Comparison of ENCODE assay signal across 16 cellular contexts in the genomic region with DNA sequence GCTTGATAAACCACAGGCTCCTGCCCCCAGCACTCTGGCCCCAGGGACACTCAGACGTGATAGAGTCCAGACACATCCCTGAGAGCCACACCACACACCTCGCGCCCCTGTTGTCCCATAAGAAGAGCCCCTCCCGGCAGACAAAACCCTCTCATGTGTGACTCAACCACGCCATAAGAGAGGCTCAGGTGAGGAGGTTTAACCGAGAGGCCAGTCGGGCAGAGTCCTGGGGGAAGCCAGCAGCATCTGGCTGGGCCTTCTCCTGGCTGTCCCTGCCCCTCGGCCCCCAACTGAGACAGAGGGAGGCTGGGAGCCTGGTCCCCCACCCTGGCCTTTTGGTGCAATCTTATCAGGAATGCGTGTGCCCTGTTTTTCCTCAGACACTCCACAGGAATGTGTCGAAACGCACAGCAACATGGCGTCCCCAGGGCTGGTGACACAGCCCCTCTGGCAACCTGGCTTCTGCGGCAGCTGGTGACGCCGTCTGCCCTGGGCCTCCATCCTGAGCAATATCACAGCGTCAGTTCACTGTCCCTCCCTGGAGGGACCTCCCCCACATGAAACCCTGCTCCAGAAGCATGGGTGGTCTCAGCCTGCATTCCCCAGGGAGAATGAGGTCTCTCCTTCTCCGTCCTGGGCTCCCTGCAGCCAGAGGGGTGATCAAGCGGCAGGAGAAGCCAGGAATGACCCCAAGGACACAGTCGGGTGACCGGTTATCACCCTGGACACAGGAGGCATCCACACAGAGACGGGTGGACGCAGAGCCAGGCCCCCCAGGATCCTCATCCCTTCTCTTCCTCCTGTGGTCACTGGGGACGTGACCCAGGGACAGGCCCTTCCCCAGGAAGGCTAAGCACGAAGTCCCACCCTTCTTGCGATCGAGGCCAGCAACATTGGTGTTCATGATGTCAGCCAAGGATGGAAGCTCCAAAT.
DNase-seq lines count a peak whose midpoint lies in the region; ATAC-seq and TF ChIP-seq lines count a peak whose summit lies in the region.
"Had no signal": no experiment of that assay in that cellular context is flagged by ENCODE, and none has a peak within 500 bp of the region (broad histone marks: within the 10 kb centered on the region; RNA-seq: fewer than 3 reads in every experiment).

No MANE protein-coding gene starts in this region.

- H3K27me3 ChIP-seq in heart right ventricle: no peaks in the 10 kb centered on the region
- no peaks in the 10 kb centered on the region for H3K27me3 ChIP-seq in mesendoderm (ENCODE audit: insufficient read depth, low read length, poor library complexity)
- H3K27me3 ChIP-seq in sigmoid colon: no peaks in the 10 kb centered on the region
- no peaks in the 10 kb centered on the region for H3K27me3 ChIP-seq in tibial nerve
- H3K27me3 ChIP-seq: BLaER1 had no signal

- H3K4me2 ChIP-seq in mesendoderm (ENCODE audit: low read length): no peak overlapping the region
- H3K4me2 ChIP-seq: BLaER1, GM23338 had no signal

- no peak overlapping the region for H3K23ac ChIP-seq in mesendoderm (ENCODE audit: low read length)

- no peak overlapping the region for H3K27ac Mint-ChIP-seq in activated CD4-positive, alpha-beta T cell treated with anti-CD3 and anti-CD28 coated beads, Interleukin-2, amount 10 ng/mL, durations not matched to agents 7 days and 5 days
- H3K27ac Mint-ChIP-seq: GM23338 had no signal

- TF ChIP-seq CTCF in heart right ventricle (IDR thresholded peaks at IDR 0.05): no peak
- no peak for TF ChIP-seq CTCF in sigmoid colon (IDR thresholded peaks at IDR 0.05)
- no peak for TF ChIP-seq CTCF in tibial nerve (IDR thresholded peaks at IDR 0.05)

- no peak overlapping the region for H4K8ac ChIP-seq in mesendoderm (ENCODE audit: low read depth, low read length)

- H3K4ac ChIP-seq in mesendoderm (ENCODE audit: low read depth, low read length): no peak overlapping the region

- no peaks in the 10 kb centered on the region for H3K36me3 Mint-ChIP-seq in activated CD4-positive, alpha-beta T cell treated with anti-CD3 and anti-CD28 coated beads, Interleukin-2, amount 10 ng/mL, durations not matched to agents 7 days and 5 days (ENCODE audit: low read depth)

- H3K4me3 ChIP-seq in heart right ventricle (no peak overlapping the region), mesendoderm (ENCODE audit: low read length) (no peak overlapping the region), sigmoid colon (no peak overlapping the region), tibial nerve (no peak overlapping the region)
- H3K4me3 ChIP-seq: BLaER1, GM23338 had no signal

- H2BK5ac ChIP-seq in mesendoderm (ENCODE audit: low read length): peak overlapping the region; percentile 15

- no peak overlapping the region for H2BK15ac ChIP-seq in mesendoderm (replicated peaks; ENCODE audit: low read depth)

- H3K9me3 ChIP-seq in heart right ventricle (no peaks in the 10 kb centered on the region), sigmoid colon (no peaks in the 10 kb centered on the region), tibial nerve (no peaks in the 10 kb centered on the region)

- H3K4me1 Mint-ChIP-seq in activated CD4-positive, alpha-beta T cell treated with anti-CD3 and anti-CD28 coated beads, Interleukin-2, amount 10 ng/mL, durations not matched to agents 7 days and 5 days: no peaks in the 10 kb centered on the region

- H2BK120ac ChIP-seq in mesendoderm (ENCODE audit: low read depth, low read length): no peak overlapping the region

- H3K56ac ChIP-seq in mesendoderm (ENCODE audit: low read length): peak overlapping the region; percentile 68

- H3K79me2 ChIP-seq in mesendoderm (ENCODE audit: control insufficient read depth, insufficient read depth, low read length): no peaks in the 10 kb centered on the region

- no peak overlapping the region for H4K5ac ChIP-seq in mesendoderm (ENCODE audit: low read length)

- POLR2A ChIA-PET in activated CD4-positive, alpha-beta T cell treated with anti-CD3 and anti-CD28 coated beads, Interleukin-2, amount 10 ng/mL, durations not matched to agents 7 days and 5 days (lab: Charles Lee): no interaction called here

- no peak overlapping the region for H3K4me3 Mint-ChIP-seq in activated CD4-positive, alpha-beta T cell treated with anti-CD3 and anti-CD28 coated beads, Interleukin-2, amount 10 ng/mL, durations not matched to agents 7 days and 5 days
- H3K4me3 Mint-ChIP-seq: GM23338 had no signal

- H3K9ac ChIP-seq in mesendoderm (ENCODE audit: low read length): no peak overlapping the region
- H3K9ac ChIP-seq: BLaER1 had no signal

- H3K4me1 ChIP-seq in heart right ventricle (peaks cover 0 to 27% (median 5%) of the 10 kb centered on the region in 9 donors), mesendoderm (ENCODE audit: control insufficient read depth, low read depth, low read length) (no peaks in the 10 kb centered on the region), sigmoid colon (no peaks in the 10 kb centered on the region), tibial nerve (peaks cover 0 to 7% (median 0%) of the 10 kb centered on the region in 4 donors)

- H3K79me1 ChIP-seq in mesendoderm (ENCODE audit: low read length): no peaks in the 10 kb centered on the region

- DNase-seq in SK-N-DZ (ENCODE audit: low spot score): peak; percentile 48
- peak; percentile 30 to 41 for DNase-seq in heart right ventricle
- peak; percentile 83 for DNase-seq in mesendoderm
- DNase-seq in sigmoid colon: peak; percentile 61
- DNase-seq in tibial nerve (ENCODE audit: low spot score in 2 of 2): no peak
- no peak for DNase-seq in activated CD4-positive, alpha-beta T cell treated with anti-CD3 and anti-CD28 coated beads, Interleukin-2, amount 10 ng/mL, durations not matched to agents 7 days and 5 days
- DNase-seq: DMS 273 treated with DMSO at 0.1 percent for 48 hours, KG1, NCI-H1048, NCI-H146, NCI-H2107, NCI-H446, NCI-H748 treated with DMSO at 0.1 percent for 48 hours had no signal

- no peak for TF ChIP-seq EP300 in sigmoid colon (IDR thresholded peaks at IDR 0.05)
- no peak for TF ChIP-seq EP300 in tibial nerve (IDR thresholded peaks at IDR 0.05)

- H3K36me3 ChIP-seq in heart right ventricle (no peaks in the 10 kb centered on the region), mesendoderm (ENCODE audit: control insufficient read depth, insufficient read depth, low read length) (no peaks in the 10 kb centered on the region), sigmoid colon (no peaks in the 10 kb centered on the region), tibial nerve (no peaks in the 10 kb centered on the region)
- H3K36me3 ChIP-seq: BLaER1 had no signal

- TF ChIP-seq POLR2A in sigmoid colon (IDR thresholded peaks at IDR 0.05) (no peak), tibial nerve (IDR thresholded peaks at IDR 0.05) (no peak)

- peaks cover 18% of the 10 kb centered on the region for H3K9me3 Mint-ChIP-seq in activated CD4-positive, alpha-beta T cell treated with anti-CD3 and anti-CD28 coated beads, Interleukin-2, amount 10 ng/mL, durations not matched to agents 7 days and 5 days

- H2AK5ac ChIP-seq in mesendoderm (ENCODE audit: low read length): no peak overlapping the region

- H3K27me3 Mint-ChIP-seq in activated CD4-positive, alpha-beta T cell treated with anti-CD3 and anti-CD28 coated beads, Interleukin-2, amount 10 ng/mL, durations not matched to agents 7 days and 5 days: peaks cover 4% of the 10 kb centered on the region

- intact Hi-C loops in heart right ventricle (cut with DNase I) (no loop called here), sigmoid colon (cut with DNase I) (no loop called here)

- H3K18ac ChIP-seq in mesendoderm (ENCODE audit: low read length): no peak overlapping the region

- H3K27ac ChIP-seq in heart right ventricle (no peak overlapping the region), mesendoderm (ENCODE audit: low read depth, low read length) (no peak overlapping the region), sigmoid colon (no peak overlapping the region), tibial nerve (no peak overlapping the region)
- H3K27ac ChIP-seq: BLaER1 had no signal

- WGBS in heart right ventricle, 2 donors: 72 to 73% methylated on average over 26 of the region's 26 CpGs
- no CpG with 5 or more reads among the region's 26 CpGs for WGBS in mesendoderm (ENCODE audit: extremely low coverage, insufficient coverage, low lambda C conversion rate)
- WGBS in sigmoid colon, 2 donors: 93 to 95% methylated on average over 26 of the region's 26 CpGs
- 83 to 86% methylated on average over 23 to 26 of the region's 26 CpGs for WGBS in tibial nerve, 2 donors

- ATAC-seq in heart right ventricle: peak in 6 of 8 donors; percentile 32 to 72 (median 46)
- ATAC-seq in HG02610 (IDR thresholded peaks at IDR 0.05; ENCODE audit: unreplicated experiment): no peak
- ATAC-seq: GM23338 had no signal

- CTCF ChIA-PET in activated CD4-positive, alpha-beta T cell treated with anti-CD3 and anti-CD28 coated beads, Interleukin-2, amount 10 ng/mL, durations not matched to agents 7 days and 5 days (lab: Charles Lee): no interaction called here

Comparison
In these comparisons a context has a peak if more than half of its experiments do, and no peak if none do; other contexts are left out.
1. DNase-seq: peak in SK-N-DZ (single experiment), heart right ventricle (2 of 2), mesendoderm (single experiment) and sigmoid colon (single experiment); none in tibial nerve (0 of 2) and activated CD4-positive, alpha-beta T cell treated with anti-CD3 and anti-CD28 coated beads, Interleukin-2, amount 10 ng/mL, durations not matched to agents 7 days and 5 days (single experiment).